10 cellular contexts compared by ENCODE assay signal in genomic region chr2:43136862-43137261, GRCh38.
DNase-seq lines count a peak whose midpoint lies in the region; ATAC-seq and TF ChIP-seq lines count a peak whose summit lies in the region.
"Had no signal": no experiment of that assay in that cellular context is flagged by ENCODE, and none has a peak within 500 bp of the region (broad histone marks: within the 10 kb centered on the region; RNA-seq: fewer than 3 reads in every experiment).

No MANE protein-coding gene starts in this region.

- no peak for TF ChIP-seq CTCF in GM10248 (IDR thresholded peaks at IDR 0.05; ENCODE audit: control extremely low read depth, extremely low read depth, low read depth, missing control alignments)

- H3K9me3 ChIP-seq in duodenal mucosa (ENCODE audit: control insufficient read depth in 1 of 2, low read length in 2 of 2): no peaks in the 10 kb centered on the region

- peaks cover 14% of the 10 kb centered on the region for H3K36me3 Mint-ChIP-seq in activated CD4-positive, alpha-beta T cell treated with anti-CD3 and anti-CD28 coated beads, Interleukin-2, amount 10 ng/mL, durations not matched to agents 7 days and 5 days (ENCODE audit: low read depth)

- H3K9me3 Mint-ChIP-seq in activated CD4-positive, alpha-beta T cell treated with anti-CD3 and anti-CD28 coated beads, Interleukin-2, amount 10 ng/mL, durations not matched to agents 7 days and 5 days: no peaks in the 10 kb centered on the region

- peak overlapping the region in 1 of 2 donors; percentile 23 for H3K4me3 ChIP-seq in duodenal mucosa (ENCODE audit: low read depth in 1 of 2, low read length in 2 of 2)

- peak overlapping the region; percentile 64 for H3K27ac ChIP-seq in duodenal mucosa (ENCODE audit: low read depth, low read length)

- H3K36me3 ChIP-seq in duodenal mucosa (ENCODE audit: control insufficient read depth in 1 of 2, insufficient read depth in 2 of 2, low read length in 2 of 2): no peaks in the 10 kb centered on the region

- no peaks in the 10 kb centered on the region for H3K27me3 Mint-ChIP-seq in activated CD4-positive, alpha-beta T cell treated with anti-CD3 and anti-CD28 coated beads, Interleukin-2, amount 10 ng/mL, durations not matched to agents 7 days and 5 days

- CTCF ChIA-PET in GM10248 (lab: Yijun Ruan, JAX): interaction anchor here (1.1 kb wide), 1 partner anchor 28 kb away, joined by 3 read pairs; no protein-coding TSS in a partner anchor
- CTCF ChIA-PET in activated CD4-positive, alpha-beta T cell treated with anti-CD3 and anti-CD28 coated beads, Interleukin-2, amount 10 ng/mL, durations not matched to agents 7 days and 5 days (lab: Charles Lee): interaction anchor here (1.2 to 24.4 kb wide), 5 partner anchors 7 to 80 kb away, joined by 3 to 525 read pairs (median 6); partner anchors contain the start of gene ZFP36L2

- no peaks in the 10 kb centered on the region for H3K27me3 ChIP-seq in duodenal mucosa (ENCODE audit: control insufficient read depth in 1 of 2, insufficient read depth in 2 of 2, low read length in 2 of 2)

- H3K4me3 Mint-ChIP-seq in activated CD4-positive, alpha-beta T cell treated with anti-CD3 and anti-CD28 coated beads, Interleukin-2, amount 10 ng/mL, durations not matched to agents 7 days and 5 days: peak overlapping the region; percentile 61

- ATAC-seq in GM18858 (IDR thresholded peaks at IDR 0.05; ENCODE audit: unreplicated experiment) (no peak), GM18907 (IDR thresholded peaks at IDR 0.05; ENCODE audit: unreplicated experiment) (no peak), HG03378 (IDR thresholded peaks at IDR 0.05; ENCODE audit: unreplicated experiment) (no peak)

- POLR2A ChIA-PET in GM10248 (lab: Yijun Ruan, JAX): no interaction called here
- POLR2A ChIA-PET in activated CD4-positive, alpha-beta T cell treated with anti-CD3 and anti-CD28 coated beads, Interleukin-2, amount 10 ng/mL, durations not matched to agents 7 days and 5 days (lab: Charles Lee): interaction anchor here (1.3 kb wide), 1 partner anchor 85 kb away, joined by 4 read pairs; no protein-coding TSS in a partner anchor

- peak; percentile 28 for DNase-seq in GM10248 (ENCODE audit: extremely low spot score)
- DNase-seq in activated CD4-positive, alpha-beta T cell treated with anti-CD3 and anti-CD28 coated beads, Interleukin-2, amount 10 ng/mL, durations not matched to agents 7 days and 5 days: peak; percentile 92
- DNase-seq in stimulated activated CD4-positive, alpha-beta T cell treated with anti-CD3 and anti-CD28 coated beads, Interleukin-4, amount 100 ng/mL, for 4 hours: peak; percentile 43 to 87
- no peak for DNase-seq in GOT3 (lab: John Stamatoyannopoulos, UW)
- DNase-seq: COR-L47, erythroblast had no signal

- peak overlapping the region; percentile 97 for H3K27ac Mint-ChIP-seq in activated CD4-positive, alpha-beta T cell treated with anti-CD3 and anti-CD28 coated beads, Interleukin-2, amount 10 ng/mL, durations not matched to agents 7 days and 5 days

- H3K4me1 Mint-ChIP-seq in activated CD4-positive, alpha-beta T cell treated with anti-CD3 and anti-CD28 coated beads, Interleukin-2, amount 10 ng/mL, durations not matched to agents 7 days and 5 days: peaks cover 89% of the 10 kb centered on the region

- H3K9ac ChIP-seq in duodenal mucosa (ENCODE audit: low read depth in 1 of 2, low read length in 2 of 2): peak overlapping the region; percentile 34 to 43

- H3K4me1 ChIP-seq in duodenal mucosa (ENCODE audit: control insufficient read depth in 1 of 2, insufficient read depth in 2 of 2, low read length in 2 of 2): peaks cover 62 to 74% of the 10 kb centered on the region in 2 donors
